In the genomic region with DNA sequence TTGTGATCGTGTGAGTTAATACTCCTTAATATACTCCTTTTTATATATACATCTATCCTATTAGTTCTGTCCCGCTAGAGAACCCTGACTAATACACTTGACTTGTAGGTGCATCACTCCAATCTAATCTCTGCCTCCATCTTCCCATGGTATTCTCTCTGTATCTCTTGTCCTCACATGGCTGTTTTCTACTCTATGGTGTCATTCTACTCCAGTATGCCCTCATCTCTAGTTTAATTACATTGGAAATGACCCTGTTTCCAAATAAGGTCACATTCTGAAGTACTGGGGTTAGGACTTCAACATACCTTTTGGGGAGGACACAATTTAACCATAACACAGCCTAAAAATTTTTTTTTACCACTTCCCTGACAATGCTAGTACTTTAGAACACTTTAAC, we compare ENCODE assay signal across 28 cellular contexts.
"Had no signal": no experiment of that assay in that cellular context is flagged by ENCODE, and none has a peak within 500 bp of the region (broad histone marks: within the 10 kb centered on the region; RNA-seq: fewer than 3 reads in every experiment).

No MANE protein-coding gene starts in this region.

- H3K27ac Mint-ChIP-seq: stimulated activated effector memory CD8-positive, alpha-beta T cell treated with anti-CD3 and anti-CD28 coated beads, Interleukin-12 subunit alpha, Interleukin-12 subunit beta, amount 100 ng/mL, for 72 hours; stimulated activated memory B cell treated with anti-CD40 and anti-IgM and Interleukin-4, amounts not matched to agents 10 μg/mL and 1 μg/mL and 100 μg/mL, for 72 hours; stimulated activated naive B cell treated with anti-CD40 and anti-IgM and Interleukin-4, amounts not matched to agents 10 μg/mL and 1 μg/mL and 100 μg/mL, for 72 hours; stimulated activated naive CD8-positive, alpha-beta T cell treated with anti-CD3 and anti-CD28 coated beads, Interleukin-15, amount 100 ng/mL, for 72 hours; stimulated activated naive CD8-positive, alpha-beta T cell treated with anti-CD3 and anti-CD28 coated beads, Interleukin-15, Interleukin-2, amounts not matched to agents 100 ng/mL and 50 ng/mL, for 24 hours; type B pancreatic cell had no signal

- H3K4me3 ChIP-seq: stomach, suprapubic skin, testis, thoracic aorta, thyroid gland, tibial artery, tibial nerve, transverse colon, upper lobe of left lung, upper lobe of right lung, uterus, vagina had no signal

- H3K9me3 Mint-ChIP-seq: stimulated activated effector memory CD8-positive, alpha-beta T cell treated with anti-CD3 and anti-CD28 coated beads, Interleukin-12 subunit alpha, Interleukin-12 subunit beta, amount 100 ng/mL, for 72 hours; stimulated activated memory B cell treated with anti-CD40 and anti-IgM and Interleukin-4, amounts not matched to agents 10 μg/mL and 1 μg/mL and 100 μg/mL, for 72 hours; stimulated activated naive B cell treated with anti-CD40 and anti-IgM and Interleukin-4, amounts not matched to agents 10 μg/mL and 1 μg/mL and 100 μg/mL, for 72 hours; stimulated activated naive CD8-positive, alpha-beta T cell treated with anti-CD3 and anti-CD28 coated beads, Interleukin-15, amount 100 ng/mL, for 72 hours; stimulated activated naive CD8-positive, alpha-beta T cell treated with anti-CD3 and anti-CD28 coated beads, Interleukin-15, Interleukin-2, amounts not matched to agents 100 ng/mL and 50 ng/mL, for 24 hours; type B pancreatic cell had no signal

- H3K4me1 ChIP-seq: stomach, testis, thyroid gland, tibial artery, tibial nerve, transverse colon, upper lobe of left lung, upper lobe of right lung, uterus, vagina had no signal

- H3K4me3 Mint-ChIP-seq: stimulated activated effector memory CD8-positive, alpha-beta T cell treated with anti-CD3 and anti-CD28 coated beads, Interleukin-12 subunit alpha, Interleukin-12 subunit beta, amount 100 ng/mL, for 72 hours; stimulated activated memory B cell treated with anti-CD40 and anti-IgM and Interleukin-4, amounts not matched to agents 10 μg/mL and 1 μg/mL and 100 μg/mL, for 72 hours; stimulated activated naive B cell treated with anti-CD40 and anti-IgM and Interleukin-4, amounts not matched to agents 10 μg/mL and 1 μg/mL and 100 μg/mL, for 72 hours; stimulated activated naive CD8-positive, alpha-beta T cell treated with anti-CD3 and anti-CD28 coated beads, Interleukin-15, amount 100 ng/mL, for 72 hours; stimulated activated naive CD8-positive, alpha-beta T cell treated with anti-CD3 and anti-CD28 coated beads, Interleukin-15, Interleukin-2, amounts not matched to agents 100 ng/mL and 50 ng/mL, for 24 hours; type B pancreatic cell had no signal

- H3K27me3 ChIP-seq: stomach, testis, thyroid gland, transverse colon, upper lobe of left lung, uterus, vagina had no signal

- H3K27ac ChIP-seq: stomach, suprapubic skin, testis, thoracic aorta, thyroid gland, tibial artery, tibial nerve, transverse colon, upper lobe of left lung, upper lobe of right lung, uterus, vagina had no signal

- H3K9me3 ChIP-seq: stomach, suprapubic skin, testis, thoracic aorta, thyroid gland, tibial artery, tibial nerve, transverse colon, upper lobe of left lung, upper lobe of right lung, uterus, vagina had no signal

- H3K4me1 Mint-ChIP-seq: stimulated activated effector memory CD8-positive, alpha-beta T cell treated with anti-CD3 and anti-CD28 coated beads, Interleukin-12 subunit alpha, Interleukin-12 subunit beta, amount 100 ng/mL, for 72 hours; stimulated activated memory B cell treated with anti-CD40 and anti-IgM and Interleukin-4, amounts not matched to agents 10 μg/mL and 1 μg/mL and 100 μg/mL, for 72 hours; stimulated activated naive B cell treated with anti-CD40 and anti-IgM and Interleukin-4, amounts not matched to agents 10 μg/mL and 1 μg/mL and 100 μg/mL, for 72 hours; stimulated activated naive CD8-positive, alpha-beta T cell treated with anti-CD3 and anti-CD28 coated beads, Interleukin-15, amount 100 ng/mL, for 72 hours had no signal

- H3K36me3 Mint-ChIP-seq: stimulated activated effector memory CD8-positive, alpha-beta T cell treated with anti-CD3 and anti-CD28 coated beads, Interleukin-12 subunit alpha, Interleukin-12 subunit beta, amount 100 ng/mL, for 72 hours; stimulated activated memory B cell treated with anti-CD40 and anti-IgM and Interleukin-4, amounts not matched to agents 10 μg/mL and 1 μg/mL and 100 μg/mL, for 72 hours; stimulated activated naive B cell treated with anti-CD40 and anti-IgM and Interleukin-4, amounts not matched to agents 10 μg/mL and 1 μg/mL and 100 μg/mL, for 72 hours; type B pancreatic cell had no signal

- H3K27me3 Mint-ChIP-seq: stimulated activated memory B cell treated with anti-CD40 and anti-IgM and Interleukin-4, amounts not matched to agents 10 μg/mL and 1 μg/mL and 100 μg/mL, for 72 hours; stimulated activated naive B cell treated with anti-CD40 and anti-IgM and Interleukin-4, amounts not matched to agents 10 μg/mL and 1 μg/mL and 100 μg/mL, for 72 hours; stimulated activated naive CD8-positive, alpha-beta T cell treated with anti-CD3 and anti-CD28 coated beads, Interleukin-15, amount 100 ng/mL, for 72 hours; type B pancreatic cell had no signal

- DNase-seq: stimulated activated CD4-positive, alpha-beta T cell treated with anti-CD3 and anti-CD28 coated beads, Interleukin-2, amount 100 ng/mL, for 48 hours; stimulated activated CD4-positive, alpha-beta T cell treated with anti-CD3 and anti-CD28 coated beads, Interleukin-4, amount 100 ng/mL, for 1 hour; stimulated activated CD4-positive, alpha-beta T cell treated with anti-CD3 and anti-CD28 coated beads, Interleukin-4, amount 100 ng/mL, for 24 hours; stimulated activated CD4-positive, alpha-beta T cell treated with anti-CD3 and anti-CD28 coated beads, Interleukin-4, amount 100 ng/mL, for 4 hours; stimulated activated CD8-positive, alpha-beta memory T cell treated with anti-CD3 and anti-CD28 coated beads, Interleukin-4, amount 100 ng/mL, for 48 hours; stimulated activated naive B cell treated with anti-CD40 and anti-IgM and Interleukin-4, amounts not matched to agents 10 μg/mL and 1 μg/mL and 100 μg/mL, for 72 hours; stimulated activated naive CD4-positive, alpha-beta T cell; stimulated activated naive CD4-positive, alpha-beta T cell treated with Interleukin-2 at 50 U/mL for 16 hours; stimulated activated naive CD8-positive, alpha-beta T cell treated with anti-CD3 and anti-CD28 coated beads, Interleukin-15, amount 100 ng/mL, for 72 hours; stimulated activated naive CD8-positive, alpha-beta T cell treated with anti-CD3 and anti-CD28 coated beads, Interleukin-15, Interleukin-2, amounts not matched to agents 100 U/mL and 50 U/mL, for 24 hours; stomach; substantia nigra; testis; thyroid gland; tibial artery; transverse colon; upper lobe of left lung; upper lobe of right lung; uterus had no signal

- FAIRE-seq: urothelium cell line had no signal

- H3K36me3 ChIP-seq: stomach, suprapubic skin, thoracic aorta, thyroid gland, tibial artery, tibial nerve, transverse colon, upper lobe of left lung, upper lobe of right lung, uterus, vagina had no signal
